ENCODE assay signal across 14 cellular contexts in genomic region chr7:107938448-107939250, GRCh38. TPM values are rescaled to one million over a fixed set of nuclear protein-coding genes. Genes with fewer than 3 reads are reported as not detected.
A peak's percentile ranks its signal among the peaks of the same experiment; 100 is the strongest.
DNase-seq lines count a peak whose midpoint lies in the region; ATAC-seq, FAIRE-seq and TF ChIP-seq lines count a peak whose summit lies in the region.
"Had no signal": no experiment of that assay in that cellular context is flagged by ENCODE, and none has a peak within 500 bp of the region (broad histone marks: within the 10 kb centered on the region; RNA-seq: fewer than 3 reads in every experiment).

No MANE protein-coding gene starts in this region.

- no peak for TF ChIP-seq EP300 in gastroesophageal sphincter (IDR thresholded peaks at IDR 0.05)

- no peak for DNase-seq in A673 (ENCODE audit: low spot score)
- peak in 1 of 2 donors; percentile 69 for DNase-seq in ascending aorta (ENCODE audit: low spot score in 2 of 2)
- DNase-seq in pancreas: no peak
- no peak for DNase-seq in activated CD4-positive, alpha-beta T cell treated with anti-CD3 and anti-CD28 coated beads for 1 hour
- DNase-seq in A172 (ENCODE audit: low spot score): no peak
- no peak for DNase-seq in NCI-H1105 treated with DMSO at 0.1 percent for 48 hours (lab: John Stamatoyannopoulos, UW)
- DNase-seq: ACHN; activated CD4-positive, alpha-beta memory T cell treated with anti-CD3 and anti-CD28 coated beads for 36 hours; mesendoderm; stimulated activated CD4-positive, alpha-beta T cell treated with anti-CD3 and anti-CD28 coated beads, Interleukin-12 subunit alpha, Interleukin-12 subunit beta, amount 100 ng/mL, for 4 hours had no signal

- CTCF ChIA-PET in A673 (lab: Charles Lee): no interaction called here

- POLR2A ChIA-PET in A673 (lab: Charles Lee; ENCODE audit: low non-redundant PET): no interaction called here

- no peak overlapping the region for H3K4me3 ChIP-seq in A673 (ENCODE audit: low read depth, low read length, poor library complexity, severe bottlenecking)
- H3K4me3 ChIP-seq in ascending aorta: no peak overlapping the region
- no peak overlapping the region for H3K4me3 ChIP-seq in gastroesophageal sphincter
- H3K4me3 ChIP-seq in pancreas: no peak overlapping the region
- H3K4me3 ChIP-seq: GM23338 had no signal

- FAIRE-seq in pancreas (lab: Jason Lieb, UNC): peak; percentile 41

- H3K27ac ChIP-seq in A673 (ENCODE audit: low read depth, low read length, poor library complexity, severe bottlenecking) (peak overlapping the region; percentile 35), ascending aorta (peak overlapping the region; percentile 85 to 88), gastroesophageal sphincter (peak overlapping the region; percentile 83 to 95 (median 87)), pancreas (no peak overlapping the region)
- H3K27ac ChIP-seq: KMS-11 had no signal

- 12 to 14% methylated on average over 5 of the region's 6 CpGs for WGBS in gastroesophageal sphincter (ENCODE audit: low coverage in 1 of 2), 2 donors
- 84 to 93% methylated on average over 6 of the region's 6 CpGs for WGBS in pancreas, 2 donors

- no TSS peak for BruUV-seq in A673 (replicated peaks; lab: Mats Ljungman, UMichigan)

- H3K27me3 ChIP-seq in A673 (replicated peaks; ENCODE audit: insufficient read depth, low read depth, low read length, poor library complexity): no peaks in the 10 kb centered on the region
- no peaks in the 10 kb centered on the region for H3K27me3 ChIP-seq in ascending aorta
- H3K27me3 ChIP-seq in gastroesophageal sphincter: no peaks in the 10 kb centered on the region
- H3K27me3 ChIP-seq in pancreas: no peaks in the 10 kb centered on the region

- H3K9me3 ChIP-seq in A673 (ENCODE audit: low read depth, low read length, poor library complexity, severe bottlenecking) (no peaks in the 10 kb centered on the region), ascending aorta (no peaks in the 10 kb centered on the region), gastroesophageal sphincter (no peaks in the 10 kb centered on the region), pancreas (no peaks in the 10 kb centered on the region)

- peak; percentile 80 for ATAC-seq in gastroesophageal sphincter
- ATAC-seq in pancreas: peak in 2 of 4 donors; percentile 14 to 22
- ATAC-seq in HG03432 (IDR thresholded peaks at IDR 0.05; ENCODE audit: unreplicated experiment): no peak
- ATAC-seq: GM23338 had no signal

- TF ChIP-seq POLR2A in gastroesophageal sphincter (IDR thresholded peaks at IDR 0.05): no peak

- intact Hi-C loops in A673 (cut with micrococcal nuclease; ENCODE audit: unreplicated experiment): loop anchor here (10.0 kb wide), 1 partner anchor 206 kb away; no protein-coding TSS in a partner anchor
- intact Hi-C loops in ascending aorta (cut with DNase I): loop anchor here (1.0 to 2.0 kb wide), 3 partner anchors 11 to 64 kb away; partner anchors contain the start of genes DLD and LAMB1
- intact Hi-C loops in pancreas (cut with DNase I): no loop called here

- peaks cover 41% of the 10 kb centered on the region for H3K36me3 ChIP-seq in A673 (ENCODE audit: insufficient read depth, low read length, poor library complexity, severe bottlenecking)
- H3K36me3 ChIP-seq in ascending aorta: peaks cover 9 to 57% of the 10 kb centered on the region in 2 donors
- H3K36me3 ChIP-seq in gastroesophageal sphincter: peaks cover 4 to 49% of the 10 kb centered on the region in 2 donors
- H3K36me3 ChIP-seq in pancreas: peaks cover 0 to 17% (median 16%) of the 10 kb centered on the region in 3 donors

- H3K4me1 ChIP-seq in A673 (ENCODE audit: insufficient read depth, low read length, poor library complexity, severe bottlenecking) (peaks cover 43% of the 10 kb centered on the region), ascending aorta (peaks cover 13 to 22% of the 10 kb centered on the region in 2 donors), gastroesophageal sphincter (peaks cover 28 to 55% (median 28%) of the 10 kb centered on the region in 3 donors), pancreas (no peaks in the 10 kb centered on the region)

- TF ChIP-seq CTCF in A673 (conservative IDR thresholded peaks at IDR 0.05; ENCODE audit: low read depth, low read length): no peak
- no peak for TF ChIP-seq CTCF in ascending aorta (IDR thresholded peaks at IDR 0.05)
- no peak for TF ChIP-seq CTCF in gastroesophageal sphincter (IDR thresholded peaks at IDR 0.05)
- TF ChIP-seq CTCF in pancreas (IDR thresholded peaks at IDR 0.05): no peak

RNA-seq across cellular contexts. Expression of gene DLD, which starts 47.7 kb away (rescaled TPM):
- total RNA-seq in A673 (2021) (121 and 124 TPM in 2 replicates), ascending aorta (19.2 TPM), gastroesophageal sphincter (100 to 1,000 TPM in 3 of 4 donors, 10 to 100 TPM in 1; 79.3 to 246 (median 148) TPM), pancreas (10 to 100 TPM; 23.6 to 43.0 (median 36.0) TPM)
- polyA plus RNA-seq in pancreas: 10 to 100 TPM in 1 of 2 donors, 1 to 10 TPM in 1; 8.2 to 32.9 TPM
- total RNA-seq in A172 (2014; rRNA removed; shearing (Covaris generic)): 128 and 363 TPM in 2 replicates

Comparison
In these comparisons a context has a peak if more than half of its experiments do, and no peak if none do; other contexts are left out.
1. H3K27ac ChIP-seq: peak in A673 (single experiment), ascending aorta (2 of 2) and gastroesophageal sphincter (4 of 4); none in pancreas (0 of 4).
2. intact Hi-C loops: an anchor here in A673 (10.0 kb wide) and ascending aorta (1.0 to 2.0 kb wide); none called in pancreas.